In the genomic region with DNA sequence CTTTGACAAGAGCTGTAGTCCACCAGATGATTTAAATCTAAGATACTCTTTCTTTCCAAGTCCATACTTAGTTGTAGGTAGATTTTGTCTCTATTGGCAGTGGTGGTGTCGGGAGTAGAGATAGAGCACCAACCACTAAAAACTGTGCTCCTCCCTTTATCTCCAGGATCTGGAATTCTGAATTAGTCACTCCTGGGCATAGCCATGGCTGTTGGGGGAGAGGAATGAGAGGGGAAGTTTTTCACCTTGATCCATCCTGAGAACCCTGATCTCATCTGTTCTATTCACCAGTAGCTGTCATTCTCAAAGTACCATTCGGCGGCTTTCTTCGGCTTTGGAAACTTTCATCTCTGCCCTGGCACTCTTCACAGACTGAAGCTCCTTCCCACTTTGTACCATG, we compare ENCODE assay signal across 20 cellular contexts. TPM values are rescaled to one million over a fixed set of nuclear protein-coding genes. Genes with fewer than 3 reads are reported as not detected.
A peak's percentile ranks its signal among the peaks of the same experiment; 100 is the strongest.
DNase-seq lines count a peak whose midpoint lies in the region; ATAC-seq and TF ChIP-seq lines count a peak whose summit lies in the region.
"Had no signal": no experiment of that assay in that cellular context is flagged by ENCODE, and none has a peak within 500 bp of the region (broad histone marks: within the 10 kb centered on the region; RNA-seq: fewer than 3 reads in every experiment).

No MANE protein-coding gene starts in this region.

- H4K8ac ChIP-seq in mesendoderm (ENCODE audit: low read depth, low read length), result no peak overlapping the region

- peak; percentile 33 for DNase-seq in EH (ENCODE audit: low read depth)
- no peak for DNase-seq in HCT116 (ENCODE audit: low read depth, low spot score)
- peak; percentile 65 for DNase-seq in RPMI7951 (ENCODE audit: low read depth)
- DNase-seq in mesendoderm, result peak; percentile 21
- DNase-seq in dedifferentiated amniotic fluid mesenchymal stem cell (ENCODE audit: extremely low spot score), result no peak
- DNase-seq in occipital lobe (lab: John Stamatoyannopoulos, UW), result no peak
- DNase-seq in GM19240 (ENCODE audit: insufficient read length, low spot score), result no peak
- no peak for DNase-seq in NCI-H510A treated with DMSO at 0.1 percent for 48 hours (lab: John Stamatoyannopoulos, UW)
- DNase-seq: CD8-positive, alpha-beta memory T cell; MV-4-11; NCI-H1105 treated with DMSO at 0.1 percent for 48 hours; NCI-H2029 treated with DMSO at 0.1 percent for 48 hours; NCI-H2171; NCI-H526; RPMI8226; SHP77 had no signal

- H4K20me1 ChIP-seq in HCT116 (ENCODE audit: insufficient read depth), result no peaks in the 10 kb centered on the region
- H4K20me1 ChIP-seq: BLaER1 treated with 17β-estradiol and CSF1 and Interleukin-3, amounts not matched to agents 10 nM and 100 nM had no signal

- H2BK5ac ChIP-seq in mesendoderm (ENCODE audit: low read length), result no peak overlapping the region

- H3K9ac ChIP-seq in HCT116 (ENCODE audit: low read length), result no peak overlapping the region
- no peak overlapping the region for H3K9ac ChIP-seq in mesendoderm (ENCODE audit: low read length)
- H3K9ac ChIP-seq: BLaER1 treated with 17β-estradiol and CSF1 and Interleukin-3, amounts not matched to agents 10 nM and 100 nM had no signal

- H2BK15ac ChIP-seq in mesendoderm (replicated peaks; ENCODE audit: low read depth), result no peak overlapping the region

- no peak overlapping the region for H3K4me3 ChIP-seq in HCT116 (replicated peaks in 1 of 2; ENCODE audit: low read depth in 1 of 2, low read length in 2 of 2)
- no peak overlapping the region for H3K4me3 ChIP-seq in mesendoderm (ENCODE audit: low read length)
- H3K4me3 ChIP-seq: BLaER1 treated with 17β-estradiol and CSF1 and Interleukin-3, amounts not matched to agents 10 nM and 100 nM; GM12878; HAP-1 had no signal

- CTCF ChIA-PET in HCT116 (lab: Charles Lee), result no interaction called here

- H3K79me2 ChIP-seq in HCT116 (ENCODE audit: insufficient read depth, low read length) (no peaks in the 10 kb centered on the region), mesendoderm (ENCODE audit: control insufficient read depth, insufficient read depth, low read length) (no peaks in the 10 kb centered on the region)

- POLR2A ChIA-PET in HCT116 (lab: Charles Lee), result no interaction called here

- no peaks in the 10 kb centered on the region for H3K36me3 ChIP-seq in HCT116 (ENCODE audit: control insufficient read depth in 1 of 2, insufficient read depth in 2 of 2, low read length in 2 of 2)
- no peaks in the 10 kb centered on the region for H3K36me3 ChIP-seq in mesendoderm (ENCODE audit: control insufficient read depth, insufficient read depth, low read length)
- H3K36me3 ChIP-seq: BLaER1 treated with 17β-estradiol and CSF1 and Interleukin-3, amounts not matched to agents 10 nM and 100 nM; HAP-1 had no signal

- no peak for TF ChIP-seq CTCF in HCT116 (IDR thresholded peaks at IDR 0.05 in 2 of 3, conservative IDR thresholded peaks at IDR 0.05 in 1 of 3; ENCODE audit: borderline replicate concordance in 1 of 3, insufficient read depth in 1 of 3, low read depth in 2 of 3, low read length in 2 of 3)

- H3K27me3 ChIP-seq in HCT116 (ENCODE audit: insufficient read depth, low read length), result no peaks in the 10 kb centered on the region
- no peaks in the 10 kb centered on the region for H3K27me3 ChIP-seq in mesendoderm (ENCODE audit: insufficient read depth, low read length, poor library complexity)
- H3K27me3 ChIP-seq: BLaER1 treated with 17β-estradiol and CSF1 and Interleukin-3, amounts not matched to agents 10 nM and 100 nM had no signal

- no peak overlapping the region for H2AK5ac ChIP-seq in mesendoderm (ENCODE audit: low read length)

- no CpG with 5 or more reads among the region's 4 CpGs for WGBS in mesendoderm (ENCODE audit: extremely low coverage, insufficient coverage, low lambda C conversion rate)

- no peak overlapping the region for H3K27ac ChIP-seq in HCT116 (ENCODE audit: low read depth, low read length)
- H3K27ac ChIP-seq in mesendoderm (ENCODE audit: low read depth, low read length), result no peak overlapping the region
- H3K27ac ChIP-seq: BLaER1 treated with 17β-estradiol and CSF1 and Interleukin-3, amounts not matched to agents 10 nM and 100 nM had no signal

- TF ChIP-seq POLR2A in HCT116 (IDR thresholded peaks at IDR 0.05; ENCODE audit: borderline replicate concordance, extremely low read depth, insufficient read depth, insufficient read length), result no peak

- BruUV-seq in HCT116 (replicated peaks; lab: Mats Ljungman, UMichigan), result no TSS peak

- H3K4ac ChIP-seq in mesendoderm (ENCODE audit: low read depth, low read length), result no peak overlapping the region

- H3K9me2 ChIP-seq in HCT116 (ENCODE audit: insufficient read depth), result no peaks in the 10 kb centered on the region

- H3K9me3 ChIP-seq in HCT116 (ENCODE audit: control insufficient read depth in 1 of 2, insufficient read depth in 1 of 2, low read depth in 1 of 2, low read length in 2 of 2), result no peaks in the 10 kb centered on the region
- H3K9me3 ChIP-seq: BLaER1 treated with 17β-estradiol and CSF1 and Interleukin-3, amounts not matched to agents 10 nM and 100 nM; HAP-1 had no signal

- H3K56ac ChIP-seq in mesendoderm (ENCODE audit: low read length), result no peak overlapping the region

- RAD21 ChIA-PET in HCT116 (lab: Charles Lee; ENCODE audit: low non-redundant PET in 1 of 2, low total read pairs in 2 of 2, uncharacterized antibody in 2 of 2, unreplicated experiment in 2 of 2), result no interaction called here

- H2AFZ ChIP-seq in HCT116 (ENCODE audit: low read depth, low read length, poor library complexity, severe bottlenecking), result no peak overlapping the region

- H2BK120ac ChIP-seq in mesendoderm (ENCODE audit: low read depth, low read length), result no peak overlapping the region

- no peak for ATAC-seq in HCT116
- ATAC-seq: GM12878 had no signal

- no peak overlapping the region for H3K23ac ChIP-seq in mesendoderm (ENCODE audit: low read length)

- no peak overlapping the region for H4K5ac ChIP-seq in mesendoderm (ENCODE audit: low read length)

- no peaks in the 10 kb centered on the region for H3K79me1 ChIP-seq in mesendoderm (ENCODE audit: low read length)

- TF ChIP-seq RAD21 in HCT116 (IDR thresholded peaks at IDR 0.05; ENCODE audit: low read depth), result no peak

- no peak overlapping the region for H3K18ac ChIP-seq in mesendoderm (ENCODE audit: low read length)

- H3K4me2 ChIP-seq in HCT116 (ENCODE audit: low read length), result peak overlapping the region; percentile 32; the same call in 1 of the 2 replicates
- H3K4me2 ChIP-seq in mesendoderm (ENCODE audit: low read length), result no peak overlapping the region
- H3K4me2 ChIP-seq: BLaER1 treated with 17β-estradiol and CSF1 and Interleukin-3, amounts not matched to agents 10 nM and 100 nM had no signal

- intact Hi-C loops in HCT116 (cut with micrococcal nuclease), result no loop called here

- H3K4me1 ChIP-seq in HCT116 (ENCODE audit: control insufficient read depth in 1 of 2, insufficient read depth in 2 of 2, low read length in 2 of 2), result peaks cover 0 to 34% of the 10 kb centered on the region in 2 experiments; a peak in 2 of 4 replicates
- H3K4me1 ChIP-seq in mesendoderm (ENCODE audit: control insufficient read depth, low read depth, low read length), result no peaks in the 10 kb centered on the region
- H3K4me1 ChIP-seq: BLaER1 treated with 17β-estradiol and CSF1 and Interleukin-3, amounts not matched to agents 10 nM and 100 nM; HAP-1 had no signal

TF ChIP-seq in HCT116, 20 proteins besides CTCF, POLR2A, EP300 and RAD21:
- no peak for TF ChIP-seq EZH2phosphoT487 (IDR thresholded peaks at IDR 0.05; ENCODE audit: borderline replicate concordance)
- TF ChIP-seq ZNF274 (IDR thresholded peaks at IDR 0.05; ENCODE audit: low read depth, low read length), result no peak
- TF ChIP-seq, protein P1, sequence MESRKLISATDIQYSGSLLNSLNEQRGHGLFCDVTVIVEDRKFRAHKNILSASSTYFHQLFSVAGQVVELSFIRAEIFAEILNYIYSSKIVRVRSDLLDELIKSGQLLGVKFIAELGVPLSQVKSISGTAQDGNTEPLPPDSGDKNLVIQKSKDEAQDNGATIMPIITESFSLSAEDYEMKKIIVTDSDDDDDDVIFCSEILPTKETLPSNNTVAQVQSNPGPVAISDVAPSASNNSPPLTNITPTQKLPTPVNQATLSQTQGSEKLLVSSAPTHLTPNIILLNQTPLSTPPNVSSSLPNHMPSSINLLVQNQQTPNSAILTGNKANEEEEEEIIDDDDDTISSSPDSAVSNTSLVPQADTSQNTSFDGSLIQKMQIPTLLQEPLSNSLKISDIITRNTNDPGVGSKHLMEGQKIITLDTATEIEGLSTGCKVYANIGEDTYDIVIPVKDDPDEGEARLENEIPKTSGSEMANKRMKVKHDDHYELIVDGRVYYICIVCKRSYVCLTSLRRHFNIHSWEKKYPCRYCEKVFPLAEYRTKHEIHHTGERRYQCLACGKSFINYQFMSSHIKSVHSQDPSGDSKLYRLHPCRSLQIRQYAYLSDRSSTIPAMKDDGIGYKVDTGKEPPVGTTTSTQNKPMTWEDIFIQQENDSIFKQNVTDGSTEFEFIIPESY (IDR thresholded peaks at IDR 0.05; ENCODE audit: extremely low read depth, insufficient replicate concordance, low read length), result no peak
- TF ChIP-seq ELF1 (IDR thresholded peaks at IDR 0.05; ENCODE audit: borderline replicate concordance, low read depth), result no peak
- TF ChIP-seq YY1 (IDR thresholded peaks at IDR 0.05; ENCODE audit: extremely low read depth, insufficient replicate concordance, low read depth, low read length), result no peak
- TF ChIP-seq CBX3 (IDR thresholded peaks at IDR 0.05; ENCODE audit: low read depth), result no peak
- TF ChIP-seq, protein P2, sequence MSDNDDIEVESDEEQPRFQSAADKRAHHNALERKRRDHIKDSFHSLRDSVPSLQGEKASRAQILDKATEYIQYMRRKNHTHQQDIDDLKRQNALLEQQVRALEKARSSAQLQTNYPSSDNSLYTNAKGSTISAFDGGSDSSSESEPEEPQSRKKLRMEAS (IDR thresholded peaks at IDR 0.05), result no peak
- TF ChIP-seq SRF (IDR thresholded peaks at IDR 0.05; ENCODE audit: low read depth), result no peak
- TF ChIP-seq EGR1 (IDR thresholded peaks at IDR 0.05; ENCODE audit: low read depth), result no peak
- TF ChIP-seq, protein P3, sequence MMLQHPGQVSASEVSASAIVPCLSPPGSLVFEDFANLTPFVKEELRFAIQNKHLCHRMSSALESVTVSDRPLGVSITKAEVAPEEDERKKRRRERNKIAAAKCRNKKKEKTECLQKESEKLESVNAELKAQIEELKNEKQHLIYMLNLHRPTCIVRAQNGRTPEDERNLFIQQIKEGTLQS (IDR thresholded peaks at IDR 0.05), result no peak
- no peak for TF ChIP-seq TCF7L2 (IDR thresholded peaks at IDR 0.05; ENCODE audit: borderline replicate concordance, extremely low read depth, insufficient read depth, insufficient read length)
- no peak for TF ChIP-seq CEBPB (IDR thresholded peaks at IDR 0.05; ENCODE audit: low read depth)
- no peak for TF ChIP-seq POLR2AphosphoS5 (IDR thresholded peaks at IDR 0.05; ENCODE audit: low read depth, low read length)
- TF ChIP-seq FOSL1 (IDR thresholded peaks at IDR 0.05; ENCODE audit: low read depth), result no peak
- no peak for TF ChIP-seq EZH2 (IDR thresholded peaks at IDR 0.05)
TF ChIP-seq in HCT116: peak in this region for 0.

RNA-seq across cellular contexts. Expression of a gene that starts 35.6 kb away (rescaled TPM):
- total RNA-seq in HCT116 (2021; ENCODE audit: unreplicated experiment) (not detected), occipital lobe (not detected)
- polyA plus RNA-seq in HCT116 (2012), result not detected in 2 replicates
- total RNA-seq in RPMI7951 (2014; rRNA removed; shearing (Covaris generic)), result not detected in 2 replicates
- 0.07 TPM for polyA plus RNA-seq in mesendoderm (2013, experiment 1 of 2)
- polyA plus RNA-seq in mesendoderm (2013, experiment 2 of 2), result 0.06 TPM
- total RNA-seq: CD8-positive, alpha-beta memory T cell; GM12878 had no signal
- polyA plus RNA-seq: CD8-positive, alpha-beta memory T cell; GM12878; IgD-negative memory B cell had no signal

Comparison
In these comparisons a context has a peak if more than half of its experiments do, and no peak if none do; other contexts are left out.
1. DNase-seq: peak in EH (single experiment), RPMI7951 (single experiment) and mesendoderm (single experiment); none in HCT116 (single experiment), dedifferentiated amniotic fluid mesenchymal stem cell (single experiment), occipital lobe (single experiment), GM19240 (single experiment) and NCI-H510A treated with DMSO at 0.1 percent for 48 hours (single experiment).